ENCODE assay signal across 25 cellular contexts in genomic region chr4:181702864-181703263, GRCh38.
"Had no signal": no experiment of that assay in that cellular context is flagged by ENCODE, and none has a peak within 500 bp of the region (broad histone marks: within the 10 kb centered on the region; RNA-seq: fewer than 3 reads in every experiment).

No MANE protein-coding gene starts in this region.

- ATAC-seq: esophagus mucosa; gastrocnemius medialis; left lung; naive thymus-derived CD4-positive, alpha-beta T cell; right lobe of liver; stimulated activated naive CD8-positive, alpha-beta T cell treated with anti-CD3 and anti-CD28 coated beads, Interleukin-15, amount 100 ng/mL, for 72 hours had no signal

- DNase-seq: colonic mucosa; effector CD8-positive, alpha-beta T cell; endodermal cell; foreskin fibroblast; gastrocnemius medialis; head of caudate nucleus; kidney; left lung; mesendoderm; midbrain; naive thymus-derived CD4-positive, alpha-beta T cell; right lobe of liver; small intestine; stimulated activated CD4-positive, alpha-beta T cell treated with anti-CD3 and anti-CD28 coated beads, Interleukin-12 subunit alpha, Interleukin-12 subunit beta, amount 100 ng/mL, for 4 hours; stimulated activated CD4-positive, alpha-beta T cell treated with anti-CD3 and anti-CD28 coated beads, Interleukin-1b, Interleukin-23, amount 100 ng/mL, for 48 hours; stimulated activated CD4-positive, alpha-beta T cell treated with anti-CD3 and anti-CD28 coated beads, Interleukin-4, amount 100 ng/mL, for 1 hour; stimulated activated CD8-positive, alpha-beta memory T cell treated with anti-CD3 and anti-CD28 coated beads, Interleukin-4, amount 100 ng/mL, for 48 hours; stimulated activated naive CD4-positive, alpha-beta T cell; stimulated activated naive CD8-positive, alpha-beta T cell treated with anti-CD3 and anti-CD28 coated beads, Interleukin-15, amount 100 ng/mL, for 72 hours; transverse colon had no signal

- H3K27me3 ChIP-seq: colonic mucosa, gastrocnemius medialis, left lung, neural progenitor cell, right lobe of liver, suprapubic skin, transverse colon had no signal

- H3K36me3 ChIP-seq: colonic mucosa, gastrocnemius medialis, left lung, neural progenitor cell, right lobe of liver, suprapubic skin, transverse colon had no signal

- H3K36me3 Mint-ChIP-seq: naive thymus-derived CD4-positive, alpha-beta T cell; neural progenitor cell had no signal

- H3K4me3 ChIP-seq: colonic mucosa, gastrocnemius medialis, left lung, neural progenitor cell, right lobe of liver, suprapubic skin, transverse colon had no signal

- H3K4me3 Mint-ChIP-seq: dendritic cell treated with granulocyte-macrophage colony-stimulating factor and Interleukin-4, amounts not matched to agents 40 ng/mL and 50 ng/mL, for 4 days; endodermal cell; naive thymus-derived CD4-positive, alpha-beta T cell; nephron; neural progenitor cell; stimulated activated naive CD8-positive, alpha-beta T cell treated with anti-CD3 and anti-CD28 coated beads, Interleukin-15, amount 100 ng/mL, for 72 hours had no signal

- FAIRE-seq: kidney, small intestine had no signal

- H3K9me3 Mint-ChIP-seq: dendritic cell treated with granulocyte-macrophage colony-stimulating factor and Interleukin-4, amounts not matched to agents 40 ng/mL and 50 ng/mL, for 4 days; endodermal cell; nephron; neural progenitor cell had no signal

- H3K27me3 Mint-ChIP-seq: dendritic cell treated with granulocyte-macrophage colony-stimulating factor and Interleukin-4, amounts not matched to agents 40 ng/mL and 50 ng/mL, for 4 days; naive thymus-derived CD4-positive, alpha-beta T cell; stimulated activated naive CD8-positive, alpha-beta T cell treated with anti-CD3 and anti-CD28 coated beads, Interleukin-15, amount 100 ng/mL, for 72 hours had no signal

- H3K4me1 Mint-ChIP-seq: endodermal cell; naive thymus-derived CD4-positive, alpha-beta T cell; nephron; stimulated activated naive CD8-positive, alpha-beta T cell treated with anti-CD3 and anti-CD28 coated beads, Interleukin-15, amount 100 ng/mL, for 72 hours had no signal

- H3K27ac Mint-ChIP-seq: dendritic cell treated with granulocyte-macrophage colony-stimulating factor and Interleukin-4, amounts not matched to agents 40 ng/mL and 50 ng/mL, for 4 days; endodermal cell; naive thymus-derived CD4-positive, alpha-beta T cell; nephron; stimulated activated naive CD8-positive, alpha-beta T cell treated with anti-CD3 and anti-CD28 coated beads, Interleukin-15, amount 100 ng/mL, for 72 hours had no signal
